Comparison of ENCODE assay signal across 13 cellular contexts in the genomic region with DNA sequence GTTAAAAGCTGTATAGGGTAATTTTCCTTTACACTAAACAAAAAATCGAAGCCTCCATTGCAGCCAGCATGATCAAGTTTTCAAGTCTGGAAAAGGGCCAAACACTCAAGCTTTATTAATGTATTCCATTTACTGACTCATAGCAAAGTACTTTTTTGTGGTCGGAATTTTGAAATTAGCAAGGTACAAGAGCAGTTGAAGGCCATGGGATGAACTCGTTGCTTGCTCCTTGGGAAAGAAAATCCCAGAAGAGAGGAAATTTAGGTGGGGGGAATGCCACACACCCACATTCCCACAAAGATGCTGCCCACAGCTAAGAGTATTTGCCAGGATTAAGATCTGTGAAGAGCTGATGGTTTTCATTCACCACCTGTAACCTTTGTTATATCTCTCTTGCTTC.
A peak's percentile ranks its signal among the peaks of the same experiment; 100 is the strongest.
DNase-seq lines count a peak whose midpoint lies in the region; ATAC-seq, FAIRE-seq and TF ChIP-seq lines count a peak whose summit lies in the region.
"Had no signal": no experiment of that assay in that cellular context is flagged by ENCODE, and none has a peak within 500 bp of the region (broad histone marks: within the 10 kb centered on the region; RNA-seq: fewer than 3 reads in every experiment).

No MANE protein-coding gene starts in this region.

- H3K9me2 ChIP-seq in PC-3 (replicated peaks; ENCODE audit: low read length): no peaks in the 10 kb centered on the region

- H3F3A ChIP-seq in PC-3 (ENCODE audit: low read length, unreplicated experiment): peaks cover 6% of the 10 kb centered on the region

- peak overlapping the region; percentile 66 for H3K4me2 ChIP-seq in PC-3 (ENCODE audit: low read length)
- no peak overlapping the region for H3K4me2 ChIP-seq in osteoblast (ENCODE audit: insufficient read depth, low read length)

- peak; percentile 70 for FAIRE-seq in urothelium cell line (lab: Jason Lieb, UNC)
- FAIRE-seq: endometrium had no signal

- no peak overlapping the region for H3K9ac ChIP-seq in PC-3 (ENCODE audit: low read length)

- H3K4me3 ChIP-seq in PC-3 (ENCODE audit: low read length) (peak overlapping the region; percentile 6; the same call in 1 of the 2 replicates), lower leg skin (ENCODE audit: low read depth, poor library complexity, severe bottlenecking) (no peak overlapping the region), osteoblast (ENCODE audit: insufficient read depth, low read length) (no peak overlapping the region)
- H3K4me3 ChIP-seq: right lobe of liver, upper lobe of left lung had no signal

- H2AFZ ChIP-seq in PC-3 (ENCODE audit: low read length): no peak overlapping the region
- H2AFZ ChIP-seq in osteoblast (ENCODE audit: low read length): no peak overlapping the region

- H3K27ac ChIP-seq in PC-3 (ENCODE audit: low read length) (peak overlapping the region; percentile 57), osteoblast (ENCODE audit: low read depth, low read length) (no peak overlapping the region)
- H3K27ac ChIP-seq: right lobe of liver, upper lobe of left lung had no signal

- TF ChIP-seq CTCF in PC-3 (conservative IDR thresholded peaks at IDR 0.05; ENCODE audit: low read depth, low read length) (no peak), lower leg skin (IDR thresholded peaks at IDR 0.05) (no peak), osteoblast (IDR thresholded peaks at IDR 0.05; ENCODE audit: extremely low read depth, low read depth, low read length) (no peak)

- ATAC-seq in PC-3 (peak; percentile 90), HG02852 (IDR thresholded peaks at IDR 0.05; ENCODE audit: unreplicated experiment) (no peak)
- ATAC-seq: right lobe of liver, Right ventricle myocardium inferior had no signal

- 30 to 35% methylated on average over 3 of the region's 3 CpGs for WGBS in lower leg skin, 2 donors

- CTCF ChIA-PET in PC-3 (lab: Charles Lee): interaction anchor here (0.5 kb wide), 1 partner anchor 31 kb away, joined by 4 read pairs; no protein-coding TSS in a partner anchor

- no peak for TF ChIP-seq POLR2A in lower leg skin (IDR thresholded peaks at IDR 0.05)

- no TSS peak for BruUV-seq in PC-3 (replicated peaks; lab: Mats Ljungman, UMichigan)

- no peaks in the 10 kb centered on the region for H4K20me1 ChIP-seq in PC-3 (ENCODE audit: low read length)
- H4K20me1 ChIP-seq in osteoblast (ENCODE audit: insufficient read depth, low read length): no peaks in the 10 kb centered on the region

- H3K27me3 ChIP-seq in PC-3 (ENCODE audit: low read length) (no peaks in the 10 kb centered on the region), osteoblast (ENCODE audit: insufficient read depth, low read length) (peaks cover 9% of the 10 kb centered on the region)
- H3K27me3 ChIP-seq: right lobe of liver, upper lobe of left lung had no signal

- DNase-seq in SHP77 treated with DMSO at 0.1 percent for 48 hours (lab: John Stamatoyannopoulos, UW) (peak; percentile 28), SHP77 (lab: John Stamatoyannopoulos, UW) (no peak), PC-3 (peak; percentile 94), fibroblast of gingiva (ENCODE audit: low read depth) (peak; percentile 41), urothelium cell line (ENCODE audit: low spot score) (peak; percentile 68), lower leg skin (ENCODE audit: low spot score in 2 of 2) (no peak), osteoblast (ENCODE audit: insufficient read length, low spot score, missing footprints) (no peak)
- DNase-seq: amniotic stem cell, right lobe of liver, upper lobe of left lung had no signal

- H3K9me3 ChIP-seq in PC-3 (ENCODE audit: low read length) (no peaks in the 10 kb centered on the region), osteoblast (ENCODE audit: low read depth, low read length) (no peaks in the 10 kb centered on the region)
- H3K9me3 ChIP-seq: right lobe of liver, upper lobe of left lung had no signal

- peaks cover 19% of the 10 kb centered on the region for H3K4me1 ChIP-seq in PC-3 (ENCODE audit: insufficient read depth, low read length)
- H3K4me1 ChIP-seq in osteoblast (ENCODE audit: insufficient read depth, low read length): peaks cover 6% of the 10 kb centered on the region
- H3K4me1 ChIP-seq: right lobe of liver, upper lobe of left lung had no signal

- POLR2A ChIA-PET in PC-3 (lab: Charles Lee; ENCODE audit: unreplicated experiment): no interaction called here

- intact Hi-C loops in PC-3 (cut with micrococcal nuclease) (loop anchor here (5.0 kb wide), 1 partner anchor 175 kb away; no protein-coding TSS in a partner anchor), lower leg skin (cut with DNase I; ENCODE audit: low total_unique reads) (no loop called here)

- H3K36me3 ChIP-seq in PC-3 (ENCODE audit: low read depth, low read length) (no peaks in the 10 kb centered on the region), osteoblast (ENCODE audit: insufficient read depth, low read length) (no peaks in the 10 kb centered on the region)
- H3K36me3 ChIP-seq: right lobe of liver, upper lobe of left lung had no signal

- H3K79me2 ChIP-seq in PC-3 (ENCODE audit: low read length) (no peaks in the 10 kb centered on the region), osteoblast (ENCODE audit: insufficient read depth, low read length) (no peaks in the 10 kb centered on the region)

Comparison
In these comparisons a context has a peak if more than half of its experiments do, and no peak if none do; other contexts are left out.
1. DNase-seq: peak in SHP77 treated with DMSO at 0.1 percent for 48 hours (single experiment), PC-3 (single experiment), fibroblast of gingiva (single experiment) and urothelium cell line (single experiment); none in SHP77 (0 of 2), lower leg skin (0 of 2) and osteoblast (single experiment).